ENCODE assay signal across 9 cellular contexts in the genomic region with DNA sequence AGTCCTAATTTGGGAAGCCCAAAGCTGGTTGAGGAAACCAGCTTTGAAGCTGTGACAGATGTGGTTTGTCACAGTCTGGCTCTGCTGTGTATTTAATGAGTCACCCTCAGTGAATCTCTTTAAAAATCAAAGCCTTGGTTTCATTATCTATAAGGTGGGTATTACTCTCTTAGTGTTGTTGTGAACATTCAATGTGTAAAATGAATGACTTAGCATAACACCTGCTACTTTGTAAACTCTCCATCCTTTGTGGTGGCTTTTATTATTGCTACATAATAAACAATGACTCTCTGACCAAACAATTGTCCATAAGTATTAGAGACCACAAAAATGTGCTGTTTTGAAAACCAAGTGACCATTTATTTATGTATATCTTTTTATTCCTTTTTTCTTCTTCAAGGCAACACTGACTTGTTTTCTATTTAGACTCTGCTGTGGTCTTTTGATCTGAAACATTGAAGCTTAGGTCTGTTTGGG. TPM values are rescaled to one million over a fixed set of nuclear protein-coding genes. Genes with fewer than 3 reads are reported as not detected.
DNase-seq lines count a peak whose midpoint lies in the region; ATAC-seq and TF ChIP-seq lines count a peak whose summit lies in the region.
"Had no signal": no experiment of that assay in that cellular context is flagged by ENCODE, and none has a peak within 500 bp of the region (broad histone marks: within the 10 kb centered on the region; RNA-seq: fewer than 3 reads in every experiment).

No MANE protein-coding gene starts in this region.

- peaks cover 64% of the 10 kb centered on the region for H3K4me1 ChIP-seq in ACC112 (ENCODE audit: control insufficient read depth, insufficient read depth, low read length, unreplicated experiment)

- no peaks in the 10 kb centered on the region for H3K36me3 ChIP-seq in ACC112 (ENCODE audit: insufficient read depth, low read length)

- no peaks in the 10 kb centered on the region for H3K27me3 ChIP-seq in ACC112 (ENCODE audit: insufficient read depth, low read length)

- TF ChIP-seq CTCF in GM13976 (IDR thresholded peaks at IDR 0.05; ENCODE audit: borderline replicate concordance, control extremely low read depth, extremely low read depth, insufficient read depth, missing control alignments): no peak

- no peak overlapping the region for H2AFZ ChIP-seq in ACC112 (ENCODE audit: low read length, unreplicated experiment)

- intact Hi-C loops in posterior cingulate gyrus (cut with DNase I): no loop called here

- H3K4me3 ChIP-seq in ACC112 (ENCODE audit: low read depth, low read length): peak overlapping the region; percentile 36; the same call in 1 of the 2 replicates

- peak overlapping the region; percentile 89 for H3K27ac ChIP-seq in ACC112 (ENCODE audit: low read depth, low read length)

- DNase-seq in LoVo (ENCODE audit: low spot score) (peak; percentile 46), dermis blood vessel endothelial cell (peak; percentile 51), posterior cingulate gyrus (no peak), GM13976 (ENCODE audit: low spot score) (no peak), NCI-H187 treated with DMSO at 0.1 percent for 48 hours (lab: John Stamatoyannopoulos, UW) (no peak), DMS79 treated with DMSO at 0.1 percent for 48 hours (lab: John Stamatoyannopoulos, UW) (no peak)
- DNase-seq: activated B cell treated with CpG ODN at 0.5 μM for 24 hours had no signal

- no peaks in the 10 kb centered on the region for H3K79me2 ChIP-seq in ACC112 (ENCODE audit: control insufficient read depth, insufficient read depth, low read length, unreplicated experiment)

- ATAC-seq in GM18909 (IDR thresholded peaks at IDR 0.05; ENCODE audit: poor library complexity, unreplicated experiment): peak; percentile 75

- in situ Hi-C loops in GM13976 (cut with MboI; ENCODE audit: low sequenced_read_pairs, unreplicated experiment): no loop called here

RNA-seq across cellular contexts. Expression of gene PLCB1, which starts 24.6 kb away (rescaled TPM):
- 18.0 and 19.6 TPM in 2 replicates for total RNA-seq in dermis blood vessel endothelial cell

Comparison
In these comparisons a context has a peak if more than half of its experiments do, and no peak if none do; other contexts are left out.
1. DNase-seq: peak in LoVo (single experiment) and dermis blood vessel endothelial cell (single experiment); none in posterior cingulate gyrus (0 of 10), GM13976 (single experiment), NCI-H187 treated with DMSO at 0.1 percent for 48 hours (single experiment) and DMS79 treated with DMSO at 0.1 percent for 48 hours (single experiment).